Comparison of ENCODE assay signal across 1 cellular context in genomic region chr4:182895791-182896292, GRCh38.
TF ChIP-seq lines count a peak whose summit lies in the region.

No MANE protein-coding gene starts in this region.

TF ChIP-seq in HepG2, 621 proteins besides CTCF, POLR2A, EP300 and RAD21 (continued from another document and continues in another):
- TF ChIP-seq CHD4 (IDR thresholded peaks at IDR 0.05; ENCODE audit: borderline replicate concordance, low read length) = no peak
- no peak for TF ChIP-seq CENPT (CRISPR knock-in tag; IDR thresholded peaks at IDR 0.05; ENCODE audit: low read depth)
- no peak for TF ChIP-seq SYNCRIP (IDR thresholded peaks at IDR 0.05; ENCODE audit: insufficient read depth, low read depth, low read length)
- no peak for TF ChIP-seq TCF12 (IDR thresholded peaks at IDR 0.05)
- peak; percentile 89 for TF ChIP-seq TCF12 (CRISPR knock-in tag; IDR thresholded peaks at IDR 0.05)
- TF ChIP-seq RARA (CRISPR knock-in tag; IDR thresholded peaks at IDR 0.05) = peak; percentile 84
- TF ChIP-seq REST (IDR thresholded peaks at IDR 0.05; ENCODE audit: borderline replicate concordance in 1 of 2, low read depth in 1 of 2, low read length in 2 of 2) = peak in 1 of 2 experiments; percentile 58; a peak in 1 of 4 replicates
- TF ChIP-seq THAP8 (CRISPR knock-in tag; IDR thresholded peaks at IDR 0.05; ENCODE audit: borderline replicate concordance) = no peak
- peak; percentile 87 for TF ChIP-seq SAP130 (CRISPR knock-in tag; IDR thresholded peaks at IDR 0.05; ENCODE audit: low read depth)
- TF ChIP-seq HHEX (CRISPR knock-in tag; IDR thresholded peaks at IDR 0.05) = peak; percentile 37; the same call in 1 of the 2 replicates
- no peak for TF ChIP-seq ZNF841 (CRISPR knock-in tag; IDR thresholded peaks at IDR 0.05; ENCODE audit: borderline replicate concordance)
- TF ChIP-seq SMC3 (IDR thresholded peaks at IDR 0.05; ENCODE audit: low read length) = no peak
- TF ChIP-seq SRSF9 (IDR thresholded peaks at IDR 0.05; ENCODE audit: borderline replicate concordance, insufficient read depth, low read depth, low read length, poor library complexity, severe bottlenecking) = no peak
- no peak for TF ChIP-seq ZNF20 (CRISPR knock-in tag; IDR thresholded peaks at IDR 0.05)
- TF ChIP-seq MED8 (CRISPR knock-in tag; IDR thresholded peaks at IDR 0.05; ENCODE audit: insufficient replicate concordance) = peak; percentile 40
- peak; percentile 45; the same call in 1 of the 2 replicates for TF ChIP-seq SP5 (CRISPR knock-in tag; IDR thresholded peaks at IDR 0.05; ENCODE audit: borderline replicate concordance, low read depth)
- TF ChIP-seq TSC22D2 (CRISPR knock-in tag; IDR thresholded peaks at IDR 0.05; ENCODE audit: borderline replicate concordance) = peak; percentile 55; the same call in 1 of the 2 replicates
- TF ChIP-seq CBFB (CRISPR knock-in tag; IDR thresholded peaks at IDR 0.05) = 0 out of 2 replicates have a peak, but pooled peaks have one; percentile 22
- TF ChIP-seq NFIB (CRISPR knock-in tag; IDR thresholded peaks at IDR 0.05; ENCODE audit: borderline replicate concordance) = no peak
- peak; percentile 68 for TF ChIP-seq TFDP2 (CRISPR knock-in tag; IDR thresholded peaks at IDR 0.05)
- TF ChIP-seq POGZ (CRISPR knock-in tag; IDR thresholded peaks at IDR 0.05) = peak; percentile 83
- TF ChIP-seq ZBTB21 (CRISPR knock-in tag; IDR thresholded peaks at IDR 0.05) = no peak
- TF ChIP-seq CC2D1A (CRISPR knock-in tag; IDR thresholded peaks at IDR 0.05) = 0 out of 2 replicates have a peak, but pooled peaks have one; percentile 51
- no peak for TF ChIP-seq GTF2F1 (IDR thresholded peaks at IDR 0.05; ENCODE audit: low read length)
- TF ChIP-seq TBX2 (CRISPR knock-in tag; IDR thresholded peaks at IDR 0.05; ENCODE audit: borderline replicate concordance) = peak; percentile 97
- no peak; the same call in 1 of the 2 replicates for TF ChIP-seq ZBTB4 (CRISPR knock-in tag; IDR thresholded peaks at IDR 0.05; ENCODE audit: borderline replicate concordance)
- TF ChIP-seq MAX (IDR thresholded peaks at IDR 0.05) = peak; percentile 97
- TF ChIP-seq XRCC5 (optimal IDR thresholded peaks at IDR 0.05; ENCODE audit: low read length) = no peak
- TF ChIP-seq ZKSCAN5 (CRISPR knock-in tag; IDR thresholded peaks at IDR 0.05) = no peak
- TF ChIP-seq KDM6A (CRISPR knock-in tag; IDR thresholded peaks at IDR 0.05; ENCODE audit: low read depth) = no peak
- no peak for TF ChIP-seq TAF1 (CRISPR knock-in tag; IDR thresholded peaks at IDR 0.05)
- no peak for TF ChIP-seq HOXA7 (CRISPR knock-in tag; IDR thresholded peaks at IDR 0.05)
- no peak for TF ChIP-seq MATR3 (CRISPR knock-in tag; IDR thresholded peaks at IDR 0.05)
- TF ChIP-seq ZKSCAN8 (CRISPR knock-in tag; IDR thresholded peaks at IDR 0.05; ENCODE audit: borderline replicate concordance) = no peak
- TF ChIP-seq ZBTB34 (CRISPR knock-in tag; IDR thresholded peaks at IDR 0.05) = no peak; the same call in 1 of the 2 replicates
- no peak for TF ChIP-seq ZNF296 (CRISPR knock-in tag; conservative IDR thresholded peaks at IDR 0.05)
- no peak for TF ChIP-seq EZH2 (conservative IDR thresholded peaks at IDR 0.05; ENCODE audit: low read depth, low read length)
- no peak for TF ChIP-seq DMTF1 (CRISPR knock-in tag; IDR thresholded peaks at IDR 0.05)
- TF ChIP-seq AGO1 (IDR thresholded peaks at IDR 0.05; ENCODE audit: low read depth, low read length, poor library complexity, severe bottlenecking) = no peak
- TF ChIP-seq ZNF644 (CRISPR knock-in tag; IDR thresholded peaks at IDR 0.05; ENCODE audit: low read depth) = peak; percentile 45; the same call in 1 of the 2 replicates
- no peak for TF ChIP-seq TAF15 (IDR thresholded peaks at IDR 0.05; ENCODE audit: low read depth, low read length, poor library complexity, severe bottlenecking)
- TF ChIP-seq ZNF207 (IDR thresholded peaks at IDR 0.05; ENCODE audit: borderline replicate concordance) = no peak
- peak; percentile 93 for TF ChIP-seq HNF1A (IDR thresholded peaks at IDR 0.05; ENCODE audit: low read depth)
- TF ChIP-seq HNF1A (CRISPR knock-in tag; IDR thresholded peaks at IDR 0.05; ENCODE audit: borderline replicate concordance) = peak; percentile 97
- TF ChIP-seq JDP2 (CRISPR knock-in tag; IDR thresholded peaks at IDR 0.05; ENCODE audit: borderline replicate concordance) = no peak
- TF ChIP-seq SUZ12 (IDR thresholded peaks at IDR 0.05; ENCODE audit: low read depth, low read length) = no peak
- TF ChIP-seq SP140L (CRISPR knock-in tag; IDR thresholded peaks at IDR 0.05; ENCODE audit: borderline replicate concordance) = no peak
- TF ChIP-seq ATF2 (CRISPR knock-in tag; IDR thresholded peaks at IDR 0.05) = no peak
